Comparison of ENCODE assay signal across 7 cellular contexts in genomic region chr3:17747184-17747889, GRCh38. TPM values are rescaled to one million over a fixed set of nuclear protein-coding genes. Genes with fewer than 3 reads are reported as not detected.
DNase-seq lines count a peak whose midpoint lies in the region; ATAC-seq and TF ChIP-seq lines count a peak whose summit lies in the region.

No MANE protein-coding gene starts in this region.

- peaks cover 43% of the 10 kb centered on the region for H3K4me1 ChIP-seq in KMS-11 (ENCODE audit: low read depth, poor library complexity, severe bottlenecking)

- no peaks in the 10 kb centered on the region for H3K27me3 ChIP-seq in KMS-11 (ENCODE audit: insufficient read depth, low read depth)

- no peak overlapping the region for H2AFZ ChIP-seq in KMS-11 (ENCODE audit: low read depth)

- peak; percentile 53 for ATAC-seq in GM19023 (IDR thresholded peaks at IDR 0.05; ENCODE audit: unreplicated experiment)
- peak; percentile 64 for ATAC-seq in HG02642 (IDR thresholded peaks at IDR 0.05; ENCODE audit: poor library complexity, unreplicated experiment)
- ATAC-seq in esophagus mucosa, result no peak

- H3K4me3 Mint-ChIP-seq in neural crest cell (peak overlapping the region; percentile 39), immature natural killer cell (peak overlapping the region in 2 of 5 donors; percentile 9 to 34)

- H3K4me1 Mint-ChIP-seq in neural crest cell (peaks cover 33% of the 10 kb centered on the region), immature natural killer cell (peaks cover 20 to 23% of the 10 kb centered on the region in 2 donors)

- H3K36me3 Mint-ChIP-seq in neural crest cell (ENCODE audit: low read depth), result no peaks in the 10 kb centered on the region
- no peaks in the 10 kb centered on the region for H3K36me3 Mint-ChIP-seq in immature natural killer cell

- no peaks in the 10 kb centered on the region for H3K36me3 ChIP-seq in KMS-11 (ENCODE audit: insufficient read depth)

- H4K20me1 ChIP-seq in KMS-11 (ENCODE audit: insufficient read depth), result no peaks in the 10 kb centered on the region

- TF ChIP-seq CTCF in KMS-11 (conservative IDR thresholded peaks at IDR 0.05; ENCODE audit: low read depth, low read length) (no peak), neural crest cell (conservative IDR thresholded peaks at IDR 0.05) (no peak)

- H3K27ac ChIP-seq in KMS-11, result peak overlapping the region; percentile 10; the same call in 1 of the 2 replicates

- DNase-seq in neural crest cell (ENCODE audit: low read depth, low spot score) (no peak), GM03348 (ENCODE audit: low spot score) (no peak), immature natural killer cell (no peak)

- peak overlapping the region; percentile 41 for H3K4me2 ChIP-seq in KMS-11

- no peak overlapping the region for H3K4me3 ChIP-seq in KMS-11 (IDR thresholded peaks at IDR 0.05; ENCODE audit: insufficient read depth, low read depth, low read length)

- H3K79me2 ChIP-seq in KMS-11 (ENCODE audit: insufficient read depth, low read depth), result no peaks in the 10 kb centered on the region

- H3K27me3 Mint-ChIP-seq in neural crest cell (ENCODE audit: low read depth), result no peaks in the 10 kb centered on the region
- H3K27me3 Mint-ChIP-seq in immature natural killer cell (ENCODE audit: low read depth in 3 of 3), result peaks cover 0 to 5% (median 1%) of the 10 kb centered on the region in 3 donors

- no peak overlapping the region for H3K9ac ChIP-seq in KMS-11

- H3K27ac Mint-ChIP-seq in neural crest cell (ENCODE audit: unreplicated experiment) (peak overlapping the region; percentile 1), immature natural killer cell (peak overlapping the region in 1 of 6 donors; percentile 46)

- H3K9me3 Mint-ChIP-seq in neural crest cell, result no peaks in the 10 kb centered on the region
- no peaks in the 10 kb centered on the region for H3K9me3 Mint-ChIP-seq in immature natural killer cell

RNA-seq across cellular contexts. Expression of gene TBC1D5, which starts 4.9 kb away (rescaled TPM):
- total RNA-seq in neural crest cell (51.2 and 52.6 TPM in 2 replicates), esophagus mucosa (27.6 TPM)
- polyA plus RNA-seq in immature natural killer cell, result 10 to 100 TPM; 20.5 to 49.2 (median 25.8) TPM
